ENCODE assay signal across 8 cellular contexts in the genomic region with DNA sequence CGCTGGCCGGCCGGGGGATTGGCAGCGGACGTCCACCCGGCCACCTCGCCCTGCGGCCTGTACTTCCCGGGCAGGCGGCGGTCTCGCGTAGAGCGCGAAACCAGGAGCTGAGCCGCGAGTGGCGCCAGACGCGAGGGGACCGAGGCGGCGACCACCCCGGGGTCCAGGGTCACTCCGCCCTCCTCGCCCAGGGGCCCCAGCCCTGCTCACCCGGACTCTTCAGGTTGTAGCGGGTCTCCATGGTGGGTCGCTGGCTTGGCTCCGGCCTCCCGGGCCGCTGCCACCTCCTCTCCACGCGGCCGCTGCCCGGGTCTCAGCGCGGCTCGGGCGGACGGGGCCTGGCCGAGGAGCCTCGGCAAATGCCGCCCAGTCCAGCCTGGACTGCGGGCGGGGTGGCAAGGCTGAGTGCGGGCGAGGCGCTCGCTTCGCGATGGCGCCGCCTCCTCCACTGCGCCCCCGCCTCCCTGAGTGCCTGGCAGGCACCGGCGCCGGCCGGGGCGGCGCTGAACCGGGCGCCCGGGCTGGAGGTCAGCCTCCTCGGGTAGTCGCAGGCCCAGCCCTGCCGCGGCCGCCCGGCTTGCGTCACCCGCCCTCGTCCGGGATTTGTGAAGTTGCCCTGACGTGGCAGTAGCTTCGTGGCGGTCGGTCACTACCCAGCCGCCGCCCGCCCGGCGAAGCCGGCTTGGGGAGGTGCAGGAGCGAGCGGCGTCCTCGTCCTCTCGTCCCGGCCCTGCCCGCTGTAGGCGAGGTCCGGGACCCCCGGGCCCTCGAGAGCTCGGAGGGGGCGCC. TPM values are rescaled to one million over a fixed set of nuclear protein-coding genes. Genes with fewer than 3 reads are reported as not detected.
DNase-seq lines count a peak whose midpoint lies in the region; ATAC-seq, FAIRE-seq and TF ChIP-seq lines count a peak whose summit lies in the region.

A gene with protein sequence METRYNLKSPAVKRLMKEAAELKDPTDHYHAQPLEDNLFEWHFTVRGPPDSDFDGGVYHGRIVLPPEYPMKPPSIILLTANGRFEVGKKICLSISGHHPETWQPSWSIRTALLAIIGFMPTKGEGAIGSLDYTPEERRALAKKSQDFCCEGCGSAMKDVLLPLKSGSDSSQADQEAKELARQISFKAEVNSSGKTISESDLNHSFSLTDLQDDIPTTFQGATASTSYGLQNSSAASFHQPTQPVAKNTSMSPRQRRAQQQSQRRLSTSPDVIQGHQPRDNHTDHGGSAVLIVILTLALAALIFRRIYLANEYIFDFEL (minus strand): TSS at position 394 of the 789 bp plus-strand sequence. CDS start 153 bp downstream, at position 241.

- H3K4me2 ChIP-seq in endothelial cell of umbilical vein (ENCODE audit: insufficient read depth, low read length) = peak within 1 kb of the TSS; percentile 98

- no peak for TF ChIP-seq CTCF in endothelial cell of umbilical vein (IDR thresholded peaks at IDR 0.05; ENCODE audit: extremely low read depth in 1 of 2, insufficient read depth in 1 of 2, low read depth in 1 of 2, low read length in 2 of 2)

- H3K9me1 ChIP-seq in endothelial cell of umbilical vein (replicated peaks; ENCODE audit: control insufficient read depth, extremely low read depth, insufficient read depth, low read length) = no peaks in the 10 kb centered on the region

- DNase-seq in Ammon's horn (ENCODE audit: low spot score) (peak; percentile 90), NOMO-1 treated with dmso at 0.1 percent for 144 hours (lab: John Stamatoyannopoulos, UW; ENCODE audit: unreplicated experiment) (peak; percentile 86), activated T-cell treated with anti-CD3 and anti-CD28 coated beads for 1 hour (ENCODE audit: low read depth) (peak; percentile 57), endothelial cell of umbilical vein (ENCODE audit: low read depth, low spot score) (peak; percentile 94), middle frontal gyrus (ENCODE audit: extremely low spot score, low spot score) (peak; percentile 76)
- DNase-seq in stimulated activated CD8-positive, alpha-beta memory T cell treated with anti-CD3 and anti-CD28 coated beads, Interleukin-2, amount 100 ng/mL, for 1 hour (ENCODE audit: low read depth in 2 of 2) = peak; percentile 51 to 52

- H3K27ac ChIP-seq in endothelial cell of umbilical vein (ENCODE audit: insufficient read depth, low read depth, low read length) = peak within 1 kb of the TSS; percentile 96

- POLR2A ChIA-PET in endothelial cell of umbilical vein (lab: Charles Lee) = interaction anchor here (0.7 to 2.3 kb wide), 7 partner anchors 9 to 389 kb away, joined by 3 to 16 read pairs (median 4); a partner anchor contains a TSS

- CTCF ChIA-PET in endothelial cell of umbilical vein (lab: Charles Lee) = interaction anchor here (0.7 to 7.0 kb wide), 9 partner anchors 9 to 369 kb away, joined by 3 to 56 read pairs (median 5); no protein-coding TSS in a partner anchor

- peak; percentile 87 for TF ChIP-seq POLR2A in endothelial cell of umbilical vein (IDR thresholded peaks at IDR 0.05; ENCODE audit: low read depth, low read length)

- peaks cover 43% of the 10 kb centered on the region for H3K79me2 ChIP-seq in endothelial cell of umbilical vein (ENCODE audit: control insufficient read depth, insufficient read depth, low read length)

- H3K27me3 ChIP-seq in endothelial cell of umbilical vein (ENCODE audit: control insufficient read depth in 2 of 2, insufficient read depth in 2 of 2, low read length in 2 of 2) = no peaks in the 10 kb centered on the region

- peak within 1 kb of the TSS; percentile 93 to 100 (median 100) for H3K4me3 ChIP-seq in endothelial cell of umbilical vein (replicated peaks in 1 of 3; ENCODE audit: insufficient read depth in 1 of 3, low read depth in 1 of 3, low read length in 3 of 3)

- H4K20me1 ChIP-seq in endothelial cell of umbilical vein (replicated peaks; ENCODE audit: control insufficient read depth, extremely low read depth, insufficient read depth, low read length) = peaks cover 2% of the 10 kb centered on the region

- peaks cover 37% of the 10 kb centered on the region for H3K4me1 ChIP-seq in endothelial cell of umbilical vein (ENCODE audit: control insufficient read depth, extremely low read depth, insufficient read depth, low read length)

- dilution Hi-C loops in endothelial cell of umbilical vein (cut with MboI; ENCODE audit: extremely low pct_ligation_motif_present, low sequenced_read_pairs) = no loop called here

- peak within 1 kb of the TSS; percentile 99 for H3K9ac ChIP-seq in endothelial cell of umbilical vein (replicated peaks; ENCODE audit: extremely low read depth, insufficient read depth, low read length)

- no peaks in the 10 kb centered on the region for H3K9me3 ChIP-seq in endothelial cell of umbilical vein (replicated peaks; ENCODE audit: control insufficient read depth, insufficient read depth, low read length)

- BruUV-seq in endothelial cell of umbilical vein (replicated peaks; lab: Mats Ljungman, UMichigan) = no TSS peak

- no peaks in the 10 kb centered on the region for H3K36me3 ChIP-seq in endothelial cell of umbilical vein (ENCODE audit: control insufficient read depth in 2 of 2, extremely low read depth in 1 of 2, insufficient read depth in 2 of 2, low read length in 2 of 2)

- intact Hi-C loops in endothelial cell of umbilical vein (cut with micrococcal nuclease) = loop anchor here (1.0 to 5.0 kb wide), 6 partner anchors 100 to 970 kb away; a partner anchor contains a TSS

- peak; percentile 85 for FAIRE-seq in endothelial cell of umbilical vein (lab: Jason Lieb, UNC)

- peak; percentile 45 for ATAC-seq in GM18909 (IDR thresholded peaks at IDR 0.05; ENCODE audit: poor library complexity, unreplicated experiment)
- ATAC-seq in HG03280 (IDR thresholded peaks at IDR 0.05; ENCODE audit: unreplicated experiment) = peak; percentile 43

- H2AFZ ChIP-seq in endothelial cell of umbilical vein (ENCODE audit: low read depth, low read length) = peak within 1 kb of the TSS; percentile 77

TF ChIP-seq in endothelial cell of umbilical vein, 7 proteins besides CTCF, POLR2A, EP300 and RAD21:
- TF ChIP-seq GATA2 (IDR thresholded peaks at IDR 0.05; ENCODE audit: insufficient read depth, insufficient read length, low read depth, low read length) (no peak), POLR2AphosphoS5 (IDR thresholded peaks at IDR 0.05; ENCODE audit: insufficient read depth, low read depth, low read length) (peak; percentile 83), FOS (IDR thresholded peaks at IDR 0.05; ENCODE audit: borderline replicate concordance, insufficient read depth, low read length) (peak; percentile 12)

RNA-seq across cellular contexts. Expression of the gene that starts here (rescaled TPM):
- 84.9 and 96.6 TPM in 2 replicates for total RNA-seq in endothelial cell of umbilical vein
- 36.3 and 44.4 TPM in 2 replicates for polyA plus RNA-seq in endothelial cell of umbilical vein
- polyA plus RNA-seq in endothelial cell of umbilical vein (2011; cell fraction: cytosol; rRNA removed) = 40.5 and 45.2 TPM in 2 replicates
- polyA plus RNA-seq in endothelial cell of umbilical vein (2011; cell fraction: nucleus; rRNA removed) = 38.4 and 45.2 TPM in 2 replicates
- polyA plus RNA-seq in endothelial cell of umbilical vein (2012) = 31.7 and 47.9 TPM in 2 replicates
- polyA minus RNA-seq in endothelial cell of umbilical vein = 47.2 and 53.7 TPM in 2 replicates
- polyA minus RNA-seq in endothelial cell of umbilical vein (2011; cell fraction: cytosol; rRNA and poly(A)+ RNA removed) = 13.6 TPM
- 40.8 and 51.1 TPM in 2 replicates for polyA minus RNA-seq in endothelial cell of umbilical vein (2011; cell fraction: nucleus; rRNA and poly(A)+ RNA removed)

Comparison
In these comparisons a context has a peak if more than half of its experiments do, and no peak if none do; other contexts are left out.
1. Peak in every context shown above with its lines: DNase-seq, ATAC-seq, H3K4me3 ChIP-seq and H3K27ac ChIP-seq.